Comparison of ENCODE assay signal across 8 cellular contexts in genomic region chr10:60114765-60115586, GRCh38.
A peak's percentile ranks its signal among the peaks of the same experiment; 100 is the strongest.
DNase-seq lines count a peak whose midpoint lies in the region; ATAC-seq, FAIRE-seq and TF ChIP-seq lines count a peak whose summit lies in the region.

No MANE protein-coding gene starts in this region.

- intact Hi-C loops in HepG2 (cut with micrococcal nuclease; ENCODE audit: unreplicated experiment), result no loop called here

- H2AFZ ChIP-seq in HepG2 (ENCODE audit: low read length), result no peak overlapping the region

- 30% methylated on average over 6 of the region's 6 CpGs for WGBS in A549 (ENCODE audit: missing lambda C conversion rate)
- WGBS in HepG2 (ENCODE audit: low lambda C conversion rate), result 17% methylated on average over 6 of the region's 6 CpGs

- H3K9me3 ChIP-seq in A549 (0 out of 3 replicates have a peak, but pooled peaks cover 3% of the 10 kb centered on the region), HepG2 (ENCODE audit: low read length) (no peaks in the 10 kb centered on the region)

- POLR2A ChIA-PET in A549 (lab: Yijun Ruan, JAX) (no interaction called here), HepG2 (lab: Yijun Ruan, JAX) (no interaction called here)

- H3K27ac ChIP-seq in A549 (no peak overlapping the region), HepG2 (ENCODE audit: extremely low read length, insufficient read depth, low read length) (no peak overlapping the region)

- no peak overlapping the region for H3K9ac ChIP-seq in HepG2 (ENCODE audit: insufficient read depth, low read depth, low read length)

- CTCF ChIA-PET in A549 (lab: Yijun Ruan, JAX) (interaction anchor here (0.6 to 10.3 kb wide), 36 partner anchors 9 to 654 kb away, joined by 3 to 147 read pairs (median 4); no protein-coding TSS in a partner anchor), HepG2 (lab: Yijun Ruan, JAX; ENCODE audit: low intra/inter-chr PET ratio, low total read pairs) (interaction anchor here (1.4 kb wide), 1 partner anchor 320 kb away, joined by 5 read pairs; no protein-coding TSS in a partner anchor)

- DNase-seq in A549 (ENCODE audit: low read depth in 1 of 2, low spot score in 1 of 2), result peak; percentile 35 to 58
- DNase-seq in GM12891 (ENCODE audit: insufficient read length, low spot score), result peak; percentile 7
- peak; percentile 5 for DNase-seq in NCI-H774 (lab: John Stamatoyannopoulos, UW)
- peak; percentile 17 for DNase-seq in cerebellum (ENCODE audit: low spot score)
- peak; percentile 21 for DNase-seq in HepG2 (ENCODE audit: low spot score)
- DNase-seq in GF-D8 (lab: John Stamatoyannopoulos, UW), result no peak
- no peak for DNase-seq in OCI-M2 (lab: John Stamatoyannopoulos, UW; ENCODE audit: unreplicated experiment)

- H3K4me1 ChIP-seq in A549 (0 out of 3 replicates have a peak, but pooled peaks cover 4% of the 10 kb centered on the region), HepG2 (ENCODE audit: insufficient read depth, low read length) (no peaks in the 10 kb centered on the region)

- no peaks in the 10 kb centered on the region for H3K36me3 ChIP-seq in HepG2 (replicated peaks in 1 of 2; ENCODE audit: control insufficient read depth in 1 of 2, insufficient read depth in 2 of 2, low read length in 2 of 2)

- no peak overlapping the region for H3K4me3 ChIP-seq in A549
- H3K4me3 ChIP-seq in HepG2 (replicated peaks in 1 of 3; ENCODE audit: insufficient read depth in 1 of 3, low read depth in 2 of 3, low read length in 3 of 3), result no peak overlapping the region

- peaks cover 0 to 4% of the 10 kb centered on the region in 2 experiments; a peak in 2 of 5 replicates for H3K27me3 ChIP-seq in HepG2 (ENCODE audit: control insufficient read depth in 1 of 2, insufficient read depth in 2 of 2, low read length in 2 of 2)

- BruUV-seq in HepG2 (replicated peaks; lab: Mats Ljungman, UMichigan), result no TSS peak

- TF ChIP-seq RAD21 in A549 (conservative IDR thresholded peaks at IDR 0.05 in 1 of 2, IDR thresholded peaks at IDR 0.05 in 1 of 2), result peak; percentile 81 to 87
- TF ChIP-seq RAD21 in HepG2 (CRISPR knock-in tag; IDR thresholded peaks at IDR 0.05), result no peak

- no peaks in the 10 kb centered on the region for H3K79me2 ChIP-seq in HepG2 (ENCODE audit: insufficient read depth, low read length)

- H4K20me1 ChIP-seq in HepG2 (ENCODE audit: insufficient read depth, low read length), result no peaks in the 10 kb centered on the region

- TF ChIP-seq EP300 in A549 (IDR thresholded peaks at IDR 0.05), result no peak
- TF ChIP-seq EP300 in HepG2 (IDR thresholded peaks at IDR 0.05; ENCODE audit: low read depth in 2 of 2, low read length in 2 of 2), result no peak
- no peak for TF ChIP-seq EP300 in HepG2 (CRISPR knock-in tag; IDR thresholded peaks at IDR 0.05; ENCODE audit: borderline replicate concordance)

- FAIRE-seq in A549 (lab: Jason Lieb, UNC), result peak; percentile 89
- no peak for FAIRE-seq in GM12891 (lab: Jason Lieb, UNC)
- FAIRE-seq in HepG2 (lab: Jason Lieb, UNC), result peak; percentile 57

- ATAC-seq in A549, result peak; percentile 59 to 80; a peak in 5 of 6 replicates
- peak; percentile 69 for ATAC-seq in HG02870 (IDR thresholded peaks at IDR 0.05; ENCODE audit: unreplicated experiment)
- ATAC-seq in HepG2, result no peak; the same call in 2 of the 3 replicates

- peak; percentile 77 for TF ChIP-seq CTCF in A549 (IDR thresholded peaks at IDR 0.05)
- TF ChIP-seq CTCF in HepG2 (CRISPR knock-in tag; IDR thresholded peaks at IDR 0.05), result peak; percentile 51

- H3K4me2 ChIP-seq in A549 (no peak overlapping the region), HepG2 (ENCODE audit: low read depth, low read length) (no peak overlapping the region)

- TF ChIP-seq POLR2A in A549 (IDR thresholded peaks at IDR 0.05; ENCODE audit: low read length), result no peak
- no peak for TF ChIP-seq POLR2A in GM12891 (IDR thresholded peaks at IDR 0.05; ENCODE audit: low read depth, low read length)
- no peak for TF ChIP-seq POLR2A in HepG2 (IDR thresholded peaks at IDR 0.05; ENCODE audit: insufficient read depth in 1 of 2, low read depth in 2 of 2, low read length in 2 of 2)

- in situ Hi-C loops in HepG2 (cut with HindIII; ENCODE audit: extremely low pct_ligation_motif_present, low pct_unique_long_range_greater_than_20kb), result no loop called here

TF ChIP-seq in A549, 52 proteins besides CTCF, POLR2A, EP300 and RAD21:
- TF ChIP-seq SMC3 (IDR thresholded peaks at IDR 0.05) (peak; percentile 91), BHLHE40 (IDR thresholded peaks at IDR 0.05; ENCODE audit: low read depth, low read length) (no peak)

TF ChIP-seq in GM12891, 5 proteins besides CTCF, POLR2A, EP300 and RAD21:
- TF ChIP-seq TAF1 (IDR thresholded peaks at IDR 0.05; ENCODE audit: low read depth, low read length) (no peak), PAX5 (IDR thresholded peaks at IDR 0.05; ENCODE audit: insufficient read depth, low read length, severe bottlenecking) (no peak), POU2F2 (IDR thresholded peaks at IDR 0.05; ENCODE audit: low read depth, low read length) (no peak), POLR2AphosphoS5 (IDR thresholded peaks at IDR 0.05; ENCODE audit: low read depth, low read length) (no peak), SPI1 (IDR thresholded peaks at IDR 0.05; ENCODE audit: low read depth, low read length) (no peak)
TF ChIP-seq in GM12891: peak in this region for 0.

TF ChIP-seq in HepG2, 621 proteins besides CTCF, POLR2A, EP300 and RAD21:
- no peak for TF ChIP-seq ZNF660 (CRISPR knock-in tag; IDR thresholded peaks at IDR 0.05; ENCODE audit: borderline replicate concordance, low read depth)
- TF ChIP-seq ZFY (CRISPR knock-in tag; IDR thresholded peaks at IDR 0.05), result no peak
- TF ChIP-seq STAG1 (CRISPR knock-in tag; IDR thresholded peaks at IDR 0.05), result peak; percentile 27; the same call in 1 of the 2 replicates
- no peak for TF ChIP-seq JUNB (CRISPR knock-in tag; IDR thresholded peaks at IDR 0.05; ENCODE audit: borderline replicate concordance)
TF ChIP-seq in HepG2: peak in this region for 1.

Comparison
In these comparisons a context has a peak if more than half of its experiments do, and no peak if none do; other contexts are left out.
1. DNase-seq: peak in A549 (2 of 2), GM12891 (single experiment), NCI-H774 (single experiment), cerebellum (single experiment) and HepG2 (single experiment); none in GF-D8 (single experiment) and OCI-M2 (single experiment).
2. Of the 38 proteins assayed by ChIP-seq in both HepG2 and A549: peak only in HepG2: none; only in A549: RAD21 and SMC3; in both: CTCF; in neither: 35.